In the genomic region with DNA sequence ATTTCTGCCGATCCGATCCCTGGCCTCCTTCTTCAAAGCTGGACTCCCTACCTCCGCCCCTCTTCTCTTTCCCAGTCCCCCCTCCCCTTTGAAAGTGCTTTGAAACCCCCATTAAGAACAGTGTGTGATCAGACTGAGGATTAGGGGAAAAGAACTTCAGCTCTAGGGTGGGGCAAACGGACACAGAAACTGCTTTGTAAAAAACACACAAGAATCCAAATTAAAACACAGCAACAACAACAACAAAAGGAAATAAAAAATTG, we compare ENCODE assay signal across 10 cellular contexts. TPM values are rescaled to one million over a fixed set of nuclear protein-coding genes. Genes with fewer than 3 reads are reported as not detected.
DNase-seq lines count a peak whose midpoint lies in the region; ATAC-seq, FAIRE-seq and TF ChIP-seq lines count a peak whose summit lies in the region.
"Had no signal": no experiment of that assay in that cellular context is flagged by ENCODE, and none has a peak within 500 bp of the region (broad histone marks: within the 10 kb centered on the region; RNA-seq: fewer than 3 reads in every experiment).

No MANE protein-coding gene starts in this region.

- ATAC-seq in activated T-helper 17 cell treated with anti-CD3 and anti-CD28 coated beads, Interleukin-2, amount 50 U/mL, for 72 hours (replicated peaks) = no peak
- ATAC-seq in GM19328 (IDR thresholded peaks at IDR 0.05; ENCODE audit: unreplicated experiment) = no peak
- no peak for ATAC-seq in GM21390 (IDR thresholded peaks at IDR 0.05; ENCODE audit: unreplicated experiment)

- no peak overlapping the region for H3K27ac Mint-ChIP-seq in activated T-helper 17 cell treated with anti-CD3 and anti-CD28 coated beads, Interleukin-2, amount 50 U/mL, for 72 hours
- H3K27ac Mint-ChIP-seq: memory B cell had no signal

- no peak overlapping the region for H2BK15ac ChIP-seq in H1 (ENCODE audit: low read length)

- peaks cover 10% of the 10 kb centered on the region for H3K23me2 ChIP-seq in H1 (ENCODE audit: low read depth, low read length)

- peaks cover 49% of the 10 kb centered on the region for H3K4me1 ChIP-seq in Loucy (ENCODE audit: insufficient read depth, low read length, poor library complexity, severe bottlenecking)
- peaks cover 0 to 20% (median 10%) of the 10 kb centered on the region in 4 experiments; a peak in 6 of 7 replicates for H3K4me1 ChIP-seq in H1 (replicated peaks in 1 of 4; ENCODE audit: control insufficient read depth in 3 of 4, insufficient read depth in 4 of 4, low read length in 3 of 4)
- peaks cover 0 to 4% of the 10 kb centered on the region in 2 donors for H3K4me1 ChIP-seq in muscle layer of duodenum (ENCODE audit: control insufficient read depth in 1 of 2, insufficient read depth in 2 of 2, low read length in 2 of 2)

- H4K20me1 ChIP-seq in Loucy (ENCODE audit: insufficient read depth, low read length, poor library complexity, severe bottlenecking) = peaks cover 44% of the 10 kb centered on the region
- peaks cover 24 to 25% of the 10 kb centered on the region in 2 experiments for H4K20me1 ChIP-seq in H1 (replicated peaks in 1 of 2; ENCODE audit: control insufficient read depth in 1 of 2, insufficient read depth in 2 of 2, low read length in 2 of 2)

- peaks cover 58% of the 10 kb centered on the region for H3K79me2 ChIP-seq in Loucy (ENCODE audit: insufficient read depth, low read length)
- peaks cover 41 to 62% of the 10 kb centered on the region in 2 experiments for H3K79me2 ChIP-seq in H1 (ENCODE audit: control insufficient read depth in 1 of 2, insufficient read depth in 2 of 2, low read length in 2 of 2)

- H3K9me3 ChIP-seq in Loucy (ENCODE audit: insufficient read depth, low read depth, low read length) = no peaks in the 10 kb centered on the region
- no peaks in the 10 kb centered on the region for H3K9me3 ChIP-seq in H1 (ENCODE audit: insufficient read depth in 2 of 2, low read depth in 1 of 2, low read length in 1 of 2)
- H3K9me3 ChIP-seq in muscle layer of duodenum (ENCODE audit: control insufficient read depth in 1 of 2, low read length in 2 of 2) = no peaks in the 10 kb centered on the region

- no peak overlapping the region for H3K23ac ChIP-seq in H1 (ENCODE audit: insufficient read length)

- H3K56ac ChIP-seq in H1 (replicated peaks; ENCODE audit: insufficient read length, low read depth, low read length) = no peak overlapping the region

- no peak for TF ChIP-seq RAD21 in H1 (IDR thresholded peaks at IDR 0.05 in 1 of 2, conservative IDR thresholded peaks at IDR 0.05 in 1 of 2; ENCODE audit: low read depth in 2 of 2, low read length in 2 of 2)

- H4K91ac ChIP-seq in H1 (replicated peaks; ENCODE audit: insufficient read length, low read length) = no peak overlapping the region

- peak overlapping the region; percentile 85; the same call in 1 of the 2 replicates for H2BK5ac ChIP-seq in H1 (ENCODE audit: low read depth, low read length)

- no peak for FAIRE-seq in H1 (lab: Jason Lieb, UNC)
- FAIRE-seq: G401.6 had no signal

- no peak overlapping the region for H2BK12ac ChIP-seq in H1 (ENCODE audit: low read depth, low read length)

- H3K27me3 Mint-ChIP-seq in activated T-helper 17 cell treated with anti-CD3 and anti-CD28 coated beads, Interleukin-2, amount 50 U/mL, for 72 hours = peaks cover 34% of the 10 kb centered on the region

- no peaks in the 10 kb centered on the region for H3K36me3 Mint-ChIP-seq in activated T-helper 17 cell treated with anti-CD3 and anti-CD28 coated beads, Interleukin-2, amount 50 U/mL, for 72 hours (ENCODE audit: low read depth)
- H3K36me3 Mint-ChIP-seq: memory B cell had no signal

- H3K36me3 ChIP-seq in Loucy (ENCODE audit: insufficient read depth, low read length) (peaks cover 11% of the 10 kb centered on the region; the same call in 1 of the 2 replicates), H1 (ENCODE audit: control insufficient read depth in 2 of 4, insufficient read depth in 4 of 4, low read length in 3 of 4) (peaks cover 3 to 31% (median 14%) of the 10 kb centered on the region in 4 experiments; a peak in 6 of 8 replicates), muscle layer of duodenum (ENCODE audit: control insufficient read depth in 1 of 2, insufficient read depth in 2 of 2, low read length in 2 of 2) (peaks cover 9% of the 10 kb centered on the region in 2 donors)

- H4K8ac ChIP-seq in H1 (ENCODE audit: extremely low read depth, insufficient read depth, low read length) = no peak overlapping the region

- no peak overlapping the region for H3K4me3 Mint-ChIP-seq in activated T-helper 17 cell treated with anti-CD3 and anti-CD28 coated beads, Interleukin-2, amount 50 U/mL, for 72 hours
- H3K4me3 Mint-ChIP-seq: memory B cell had no signal

- H3K4me1 Mint-ChIP-seq in activated T-helper 17 cell treated with anti-CD3 and anti-CD28 coated beads, Interleukin-2, amount 50 U/mL, for 72 hours = peaks cover 3% of the 10 kb centered on the region

- H2BK20ac ChIP-seq in H1 (ENCODE audit: low read length) = no peak overlapping the region

- H2AFZ ChIP-seq in Loucy (ENCODE audit: low read length) (peak overlapping the region; percentile 68), H1 (ENCODE audit: low read length) (no peak overlapping the region)

- no peak overlapping the region for H3K4ac ChIP-seq in H1 (replicated peaks; ENCODE audit: insufficient read length, low read depth, low read length)

- POLR2A ChIA-PET in H1 (lab: Charles Lee; ENCODE audit: partially characterized antibody) = interaction anchor here (0.5 to 1.8 kb wide), 14 partner anchors 15 to 678 kb away, joined by 3 to 6 read pairs (median 3); no protein-coding TSS in a partner anchor

- H3F3A ChIP-seq in Loucy (ENCODE audit: low read depth) = no peaks in the 10 kb centered on the region

- no peak for DNase-seq in AG09309 (ENCODE audit: low read depth)
- DNase-seq in H1 (ENCODE audit: low read depth in 1 of 2, low spot score in 2 of 2) = no peak
- DNase-seq in activated T-cell treated with anti-CD3 and anti-CD28 coated beads, Interleukin-2, amount 50 U/mL, for 1 hour = no peak

- TF ChIP-seq EP300 in H1 (IDR thresholded peaks at IDR 0.05; ENCODE audit: borderline replicate concordance in 1 of 2, low read depth in 2 of 2, low read length in 2 of 2) = no peak

- H4K5ac ChIP-seq in H1 (ENCODE audit: insufficient read length, low read depth, low read length) = no peak overlapping the region

- H3K4me3 ChIP-seq in AG09309 (ENCODE audit: control insufficient read depth, low read depth, low read length) = peak overlapping the region; percentile 89
- peak overlapping the region; percentile 90 for H3K4me3 ChIP-seq in Loucy (ENCODE audit: low read length, poor library complexity, severe bottlenecking)
- H3K4me3 ChIP-seq in H1 (ENCODE audit: extremely low read depth in 1 of 4, insufficient read depth in 2 of 4, low read depth in 3 of 4, low read length in 4 of 4) = peak overlapping the region; percentile 73 to 100 (median 92)
- peak overlapping the region; percentile 79 to 99 for H3K4me3 ChIP-seq in muscle layer of duodenum (ENCODE audit: low read depth in 1 of 2, low read length in 2 of 2)

- H3K27ac ChIP-seq in H1 (ENCODE audit: low read depth, low read length) (no peak overlapping the region), muscle layer of duodenum (ENCODE audit: low read length) (peak overlapping the region; percentile 98)

- H3K79me1 ChIP-seq in H1 (ENCODE audit: low read depth, low read length) = 0 out of 2 replicates have a peak, but pooled peaks cover 4% of the 10 kb centered on the region

- no peaks in the 10 kb centered on the region for H3K9me3 Mint-ChIP-seq in activated T-helper 17 cell treated with anti-CD3 and anti-CD28 coated beads, Interleukin-2, amount 50 U/mL, for 72 hours
- H3K9me3 Mint-ChIP-seq: memory B cell had no signal

- H3K4me2 ChIP-seq in Loucy (ENCODE audit: low read depth, low read length, poor library complexity, severe bottlenecking) (peak overlapping the region; percentile 83), H1 (ENCODE audit: insufficient read depth in 1 of 2, low read depth in 2 of 2, low read length in 2 of 2) (peak overlapping the region; percentile 70 to 74)

- no peak overlapping the region for H2BK120ac ChIP-seq in H1 (replicated peaks; ENCODE audit: low read depth, low read length)

- CTCF ChIA-PET in H1 (lab: Charles Lee; ENCODE audit: partially characterized antibody) = interaction anchor here (0.6 to 2.5 kb wide), 7 partner anchors 17 to 1865 kb away, joined by 3 to 13 read pairs (median 4); no protein-coding TSS in a partner anchor

- no peaks in the 10 kb centered on the region for H3K9me2 ChIP-seq in Loucy (replicated peaks; ENCODE audit: low read depth, low read length)

- H3K14ac ChIP-seq in H1 (ENCODE audit: insufficient read length) = no peak overlapping the region

- no peak for TF ChIP-seq POLR2A in H1 (IDR thresholded peaks at IDR 0.05; ENCODE audit: control extremely low read depth in 1 of 2, low read depth in 2 of 2, low read length in 2 of 2)

- peak overlapping the region; percentile 79; the same call in 1 of the 2 replicates for H3K18ac ChIP-seq in H1 (ENCODE audit: extremely low read depth, low read length)

- TF ChIP-seq CTCF in AG09309 (IDR thresholded peaks at IDR 0.05; ENCODE audit: control insufficient read depth, insufficient read depth, low read depth, low read length, missing control alignments) (no peak), Loucy (conservative IDR thresholded peaks at IDR 0.05; ENCODE audit: low read length) (no peak), H1 (IDR thresholded peaks at IDR 0.05; ENCODE audit: control extremely low read depth in 1 of 3, insufficient read depth in 1 of 3, low read depth in 1 of 3, low read length in 3 of 3) (no peak)

- WGBS in H1 (ENCODE audit: extremely low coverage in 1 of 2, insufficient coverage in 1 of 2, insufficient read length in 1 of 2, insufficient replicate concordance in 2 of 2, low coverage in 1 of 2, low lambda C conversion rate in 2 of 2, missing lambda C conversion rate in 1 of 2), 2 experiments = 0% methylated on average over 4 of the region's 4 CpGs; no CpG with 5 or more reads in 1 of the 2 experiments

- peak overlapping the region; percentile 88 for H3K9ac ChIP-seq in Loucy (ENCODE audit: low read depth, low read length, poor library complexity, severe bottlenecking)
- peak overlapping the region; percentile 64 to 92 (median 84); a peak in 6 of 7 replicates for H3K9ac ChIP-seq in H1 (replicated peaks in 1 of 4; ENCODE audit: extremely low read depth in 1 of 4, low read depth in 3 of 4, low read length in 3 of 4)

- H3K27me3 ChIP-seq in Loucy (ENCODE audit: insufficient read depth, low read length, poor library complexity, severe bottlenecking) (no peaks in the 10 kb centered on the region), H1 (replicated peaks in 1 of 4; ENCODE audit: control insufficient read depth in 3 of 4, extremely low read depth in 1 of 4, insufficient read depth in 3 of 4, low read length in 3 of 4) (peaks cover 0 to 2% (median 0%) of the 10 kb centered on the region in 4 experiments; a peak in 1 of 7 replicates), muscle layer of duodenum (ENCODE audit: low read depth, low read length) (no peaks in the 10 kb centered on the region)

- H2AK5ac ChIP-seq in H1 (ENCODE audit: low read depth, low read length) = no peak overlapping the region

RNA-seq across cellular contexts. Expression of a gene that starts 1.4 kb away (rescaled TPM):
- total RNA-seq in H1 (2021; fragmentation: NEBNext Ultra II Directional; extraction: Animal tissue kit (Norgen Biotek cat#: 25700)) = 36.6 and 37.7 TPM in 2 replicates
- polyA plus RNA-seq in H1 (2011; rRNA removed) = 36.2 and 37.9 TPM in 2 replicates
- polyA plus RNA-seq in H1 (2011; cell fraction: cytosol; rRNA removed) = 33.4 TPM
- 26.4 TPM for polyA plus RNA-seq in H1 (2011; cell fraction: nucleus; rRNA removed)
- 20.8 to 29.9 TPM (median 25.4 TPM) in 4 replicates for polyA plus RNA-seq in H1 (2012, experiment 1 of 2)
- 22.0 TPM for polyA plus RNA-seq in H1 (2012, experiment 2 of 2)
- 27.3 TPM for polyA plus RNA-seq in H1 (2013, experiment 1 of 2)
- polyA plus RNA-seq in H1 (2013, experiment 2 of 2) = 27.5 TPM
- 42.7 and 50.5 TPM in 2 replicates for polyA minus RNA-seq in H1 (2011; rRNA and poly(A)+ RNA removed)
- 20.3 TPM for polyA minus RNA-seq in H1 (2011; cell fraction: cytosol; rRNA and poly(A)+ RNA removed)
- 30.0 TPM for polyA minus RNA-seq in H1 (2011; cell fraction: nucleus; rRNA and poly(A)+ RNA removed)
- not detected for total RNA-seq in activated T-helper 17 cell treated with anti-CD3 and anti-CD28 coated beads, Interleukin-2, amount 50 U/mL, for 72 hours

Comparison
In these comparisons a context has a peak if more than half of its experiments do, and no peak if none do; other contexts are left out.
1. RNA of a gene that starts 1.4 kb away (total RNA-seq): 36.6 to 37.7 TPM in H1; not detected in activated T-helper 17 cell treated with anti-CD3 and anti-CD28 coated beads, Interleukin-2, amount 50 U/mL, for 72 hours; every median in the first group is over 10 times any median in the second.
2. Peak in every context shown above with its lines, with median percentiles within 50 percentile points of each other: H3K4me3 ChIP-seq.